1 cellular context compared by ENCODE assay signal in the genomic region with DNA sequence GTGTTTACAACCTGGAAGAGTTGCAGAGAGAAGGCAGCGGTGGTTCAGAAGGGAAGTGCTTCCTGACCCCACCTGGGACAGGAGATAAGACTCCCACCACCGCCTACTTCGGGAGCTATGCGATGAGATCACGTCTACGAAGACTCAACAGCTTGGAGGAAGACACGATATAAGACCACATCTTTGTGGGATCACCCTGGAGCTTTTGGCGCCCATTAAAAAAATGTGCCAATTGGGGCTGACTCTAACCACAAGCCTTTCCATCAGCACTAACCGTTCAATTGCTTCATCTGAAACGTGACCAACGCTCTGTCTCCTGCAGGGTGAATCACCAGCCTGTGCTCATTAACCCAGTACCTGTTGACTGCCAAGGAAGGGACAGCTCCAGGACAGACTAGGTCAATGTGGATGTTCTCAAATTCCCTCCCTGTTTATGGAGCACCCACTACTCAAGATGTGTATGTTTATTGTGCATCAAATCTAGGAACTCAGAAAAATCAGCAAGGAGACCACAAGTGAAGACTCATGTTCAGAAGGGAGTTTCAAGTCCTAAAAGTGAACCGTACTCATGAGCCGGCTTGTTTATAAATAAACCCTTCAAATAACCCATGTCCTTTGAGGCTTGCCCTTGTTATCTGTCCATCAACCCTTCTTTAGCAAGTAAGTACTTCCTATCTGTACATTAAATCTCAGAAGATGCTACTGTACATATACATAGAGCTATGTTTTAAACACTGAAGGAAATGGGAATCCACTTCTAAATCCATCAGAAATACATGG.
A peak's percentile ranks its signal among the peaks of the same experiment; 100 is the strongest.
TF ChIP-seq lines count a peak whose summit lies in the region.

No MANE protein-coding gene starts in this region.

TF ChIP-seq in K562, 482 proteins besides CTCF, POLR2A, EP300 and RAD21 (continued from another document and continues in another):
- TF ChIP-seq, protein P1, sequence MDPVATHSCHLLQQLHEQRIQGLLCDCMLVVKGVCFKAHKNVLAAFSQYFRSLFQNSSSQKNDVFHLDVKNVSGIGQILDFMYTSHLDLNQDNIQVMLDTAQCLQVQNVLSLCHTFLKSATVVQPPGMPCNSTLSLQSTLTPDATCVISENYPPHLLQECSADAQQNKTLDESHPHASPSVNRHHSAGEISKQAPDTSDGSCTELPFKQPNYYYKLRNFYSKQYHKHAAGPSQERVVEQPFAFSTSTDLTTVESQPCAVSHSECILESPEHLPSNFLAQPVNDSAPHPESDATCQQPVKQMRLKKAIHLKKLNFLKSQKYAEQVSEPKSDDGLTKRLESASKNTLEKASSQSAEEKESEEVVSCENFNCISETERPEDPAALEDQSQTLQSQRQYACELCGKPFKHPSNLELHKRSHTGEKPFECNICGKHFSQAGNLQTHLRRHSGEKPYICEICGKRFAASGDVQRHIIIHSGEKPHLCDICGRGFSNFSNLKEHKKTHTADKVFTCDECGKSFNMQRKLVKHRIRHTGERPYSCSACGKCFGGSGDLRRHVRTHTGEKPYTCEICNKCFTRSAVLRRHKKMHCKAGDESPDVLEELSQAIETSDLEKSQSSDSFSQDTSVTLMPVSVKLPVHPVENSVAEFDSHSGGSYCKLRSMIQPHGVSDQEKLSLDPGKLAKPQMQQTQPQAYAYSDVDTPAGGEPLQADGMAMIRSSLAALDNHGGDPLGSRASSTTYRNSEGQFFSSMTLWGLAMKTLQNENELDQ (CRISPR knock-in tag; IDR thresholded peaks at IDR 0.05; ENCODE audit: borderline replicate concordance) = no peak
- peak; percentile 80 for TF ChIP-seq ARID1B (IDR thresholded peaks at IDR 0.05)
- peak; percentile 69 for TF ChIP-seq TAL1 (IDR thresholded peaks at IDR 0.05)
- TF ChIP-seq RFX5 (IDR thresholded peaks at IDR 0.05; ENCODE audit: low read depth, low read length) = no peak
- no peak for TF ChIP-seq ZNF212 (CRISPR knock-in tag; IDR thresholded peaks at IDR 0.05)
- no peak for TF ChIP-seq ZBTB7A (IDR thresholded peaks at IDR 0.05; ENCODE audit: borderline replicate concordance, control insufficient read depth, low read depth, low read length)
- peak; percentile 66 for TF ChIP-seq CBFA2T2 (conservative IDR thresholded peaks at IDR 0.05)
- TF ChIP-seq ZNF143 (CRISPR knock-in tag; IDR thresholded peaks at IDR 0.05) = no peak
- TF ChIP-seq POLR2AphosphoS5 (IDR thresholded peaks at IDR 0.05; ENCODE audit: control insufficient read depth, insufficient read depth, low read depth, low read length) = peak; percentile 54; the same call in 1 of the 2 replicates
- no peak for TF ChIP-seq ZNF644 (tag; IDR thresholded peaks at IDR 0.05; ENCODE audit: low read depth)
- peak; percentile 58 for TF ChIP-seq HDAC3 (IDR thresholded peaks at IDR 0.05; ENCODE audit: borderline replicate concordance, partially characterized antibody)
- peak; percentile 48; the same call in 1 of the 2 replicates for TF ChIP-seq PML (IDR thresholded peaks at IDR 0.05; ENCODE audit: low read length)
- TF ChIP-seq, protein P2, sequence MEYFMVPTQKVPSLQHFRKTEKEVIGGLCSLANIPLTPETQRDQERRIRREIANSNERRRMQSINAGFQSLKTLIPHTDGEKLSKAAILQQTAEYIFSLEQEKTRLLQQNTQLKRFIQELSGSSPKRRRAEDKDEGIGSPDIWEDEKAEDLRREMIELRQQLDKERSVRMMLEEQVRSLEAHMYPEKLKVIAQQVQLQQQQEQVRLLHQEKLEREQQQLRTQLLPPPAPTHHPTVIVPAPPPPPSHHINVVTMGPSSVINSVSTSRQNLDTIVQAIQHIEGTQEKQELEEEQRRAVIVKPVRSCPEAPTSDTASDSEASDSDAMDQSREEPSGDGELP (CRISPR knock-in tag; IDR thresholded peaks at IDR 0.05; ENCODE audit: borderline replicate concordance) = peak; percentile 30; the same call in 1 of the 2 replicates
- TF ChIP-seq TEAD4 (IDR thresholded peaks at IDR 0.05; ENCODE audit: low read length) = peak; percentile 85
- no peak for TF ChIP-seq TEAD4 (CRISPR knock-in tag; IDR thresholded peaks at IDR 0.05; ENCODE audit: borderline replicate concordance)
- no peak for TF ChIP-seq NR3C1 (CRISPR knock-in tag; IDR thresholded peaks at IDR 0.05)
- TF ChIP-seq, protein P3, sequence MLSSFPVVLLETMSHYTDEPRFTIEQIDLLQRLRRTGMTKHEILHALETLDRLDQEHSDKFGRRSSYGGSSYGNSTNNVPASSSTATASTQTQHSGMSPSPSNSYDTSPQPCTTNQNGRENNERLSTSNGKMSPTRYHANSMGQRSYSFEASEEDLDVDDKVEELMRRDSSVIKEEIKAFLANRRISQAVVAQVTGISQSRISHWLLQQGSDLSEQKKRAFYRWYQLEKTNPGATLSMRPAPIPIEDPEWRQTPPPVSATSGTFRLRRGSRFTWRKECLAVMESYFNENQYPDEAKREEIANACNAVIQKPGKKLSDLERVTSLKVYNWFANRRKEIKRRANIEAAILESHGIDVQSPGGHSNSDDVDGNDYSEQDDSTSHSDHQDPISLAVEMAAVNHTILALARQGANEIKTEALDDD (IDR thresholded peaks at IDR 0.05) = peak; percentile 45; the same call in 1 of the 2 replicates
- no peak for TF ChIP-seq BRD4 (IDR thresholded peaks at IDR 0.05)
- no peak for TF ChIP-seq ZNF23 (CRISPR knock-in tag; IDR thresholded peaks at IDR 0.05)
- 0 out of 2 replicates have a peak, but pooled peaks have one; percentile 27 for TF ChIP-seq BCOR (IDR thresholded peaks at IDR 0.05)
- no peak for TF ChIP-seq ZNF263 (CRISPR knock-in tag; IDR thresholded peaks at IDR 0.05; ENCODE audit: borderline replicate concordance)
- TF ChIP-seq TCF7L2 (IDR thresholded peaks at IDR 0.05; ENCODE audit: low read depth, low read length) = no peak
- TF ChIP-seq, protein P4, sequence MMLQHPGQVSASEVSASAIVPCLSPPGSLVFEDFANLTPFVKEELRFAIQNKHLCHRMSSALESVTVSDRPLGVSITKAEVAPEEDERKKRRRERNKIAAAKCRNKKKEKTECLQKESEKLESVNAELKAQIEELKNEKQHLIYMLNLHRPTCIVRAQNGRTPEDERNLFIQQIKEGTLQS (IDR thresholded peaks at IDR 0.05) = peak; percentile 71
- TF ChIP-seq, protein P4 (CRISPR knock-in tag; conservative IDR thresholded peaks at IDR 0.05) = no peak
- TF ChIP-seq SMARCE1 (IDR thresholded peaks at IDR 0.05) = peak; percentile 45; the same call in 1 of the 2 replicates
- no peak for TF ChIP-seq ZFPM2 (CRISPR knock-in tag; IDR thresholded peaks at IDR 0.05)
- TF ChIP-seq, protein P5, sequence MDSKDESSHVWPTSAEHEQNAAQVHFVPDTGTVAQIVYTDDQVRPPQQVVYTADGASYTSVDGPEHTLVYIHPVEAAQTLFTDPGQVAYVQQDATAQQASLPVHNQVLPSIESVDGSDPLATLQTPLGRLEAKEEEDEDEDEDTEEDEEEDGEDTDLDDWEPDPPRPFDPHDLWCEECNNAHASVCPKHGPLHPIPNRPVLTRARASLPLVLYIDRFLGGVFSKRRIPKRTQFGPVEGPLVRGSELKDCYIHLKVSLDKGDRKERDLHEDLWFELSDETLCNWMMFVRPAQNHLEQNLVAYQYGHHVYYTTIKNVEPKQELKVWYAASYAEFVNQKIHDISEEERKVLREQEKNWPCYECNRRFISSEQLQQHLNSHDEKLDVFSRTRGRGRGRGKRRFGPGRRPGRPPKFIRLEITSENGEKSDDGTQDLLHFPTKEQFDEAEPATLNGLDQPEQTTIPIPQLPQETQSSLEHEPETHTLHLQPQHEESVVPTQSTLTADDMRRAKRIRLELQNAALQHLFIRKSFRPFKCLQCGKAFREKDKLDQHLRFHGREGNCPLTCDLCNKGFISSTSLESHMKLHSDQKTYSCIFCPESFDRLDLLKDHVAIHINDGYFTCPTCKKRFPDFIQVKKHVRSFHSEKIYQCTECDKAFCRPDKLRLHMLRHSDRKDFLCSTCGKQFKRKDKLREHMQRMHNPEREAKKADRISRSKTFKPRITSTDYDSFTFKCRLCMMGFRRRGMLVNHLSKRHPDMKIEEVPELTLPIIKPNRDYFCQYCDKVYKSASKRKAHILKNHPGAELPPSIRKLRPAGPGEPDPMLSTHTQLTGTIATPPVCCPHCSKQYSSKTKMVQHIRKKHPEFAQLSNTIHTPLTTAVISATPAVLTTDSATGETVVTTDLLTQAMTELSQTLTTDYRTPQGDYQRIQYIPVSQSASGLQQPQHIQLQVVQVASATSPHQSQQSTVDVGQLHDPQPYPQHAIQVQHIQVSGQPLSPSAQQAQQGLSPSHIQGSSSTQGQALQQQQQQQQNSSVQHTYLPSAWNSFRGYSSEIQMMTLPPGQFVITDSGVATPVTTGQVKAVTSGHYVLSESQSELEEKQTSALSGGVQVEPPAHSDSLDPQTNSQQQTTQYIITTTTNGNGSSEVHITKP (IDR thresholded peaks at IDR 0.05; ENCODE audit: partially characterized antibody) = no peak
- peak; percentile 87 for TF ChIP-seq SPI1 (IDR thresholded peaks at IDR 0.05; ENCODE audit: borderline replicate concordance, low read depth, low read length)
- TF ChIP-seq, protein P6, sequence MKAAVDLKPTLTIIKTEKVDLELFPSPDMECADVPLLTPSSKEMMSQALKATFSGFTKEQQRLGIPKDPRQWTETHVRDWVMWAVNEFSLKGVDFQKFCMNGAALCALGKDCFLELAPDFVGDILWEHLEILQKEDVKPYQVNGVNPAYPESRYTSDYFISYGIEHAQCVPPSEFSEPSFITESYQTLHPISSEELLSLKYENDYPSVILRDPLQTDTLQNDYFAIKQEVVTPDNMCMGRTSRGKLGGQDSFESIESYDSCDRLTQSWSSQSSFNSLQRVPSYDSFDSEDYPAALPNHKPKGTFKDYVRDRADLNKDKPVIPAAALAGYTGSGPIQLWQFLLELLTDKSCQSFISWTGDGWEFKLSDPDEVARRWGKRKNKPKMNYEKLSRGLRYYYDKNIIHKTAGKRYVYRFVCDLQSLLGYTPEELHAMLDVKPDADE (conservative IDR thresholded peaks at IDR 0.05; ENCODE audit: control insufficient read depth, low read depth, low read length) = 0 out of 2 replicates have a peak, but pooled peaks have one; percentile 25
- TF ChIP-seq SMAD4 (CRISPR knock-in tag; conservative IDR thresholded peaks at IDR 0.05) = peak; percentile 96
- TF ChIP-seq KAT2B (IDR thresholded peaks at IDR 0.05; ENCODE audit: low read depth, low read length) = no peak
- no peak for TF ChIP-seq SRSF7 (optimal IDR thresholded peaks at IDR 0.05; ENCODE audit: low read depth, low read length)
- TF ChIP-seq TCF3 (CRISPR knock-in tag; IDR thresholded peaks at IDR 0.05) = peak; percentile 78
- TF ChIP-seq KDM2B (CRISPR knock-in tag; IDR thresholded peaks at IDR 0.05) = no peak
- TF ChIP-seq, protein P7, sequence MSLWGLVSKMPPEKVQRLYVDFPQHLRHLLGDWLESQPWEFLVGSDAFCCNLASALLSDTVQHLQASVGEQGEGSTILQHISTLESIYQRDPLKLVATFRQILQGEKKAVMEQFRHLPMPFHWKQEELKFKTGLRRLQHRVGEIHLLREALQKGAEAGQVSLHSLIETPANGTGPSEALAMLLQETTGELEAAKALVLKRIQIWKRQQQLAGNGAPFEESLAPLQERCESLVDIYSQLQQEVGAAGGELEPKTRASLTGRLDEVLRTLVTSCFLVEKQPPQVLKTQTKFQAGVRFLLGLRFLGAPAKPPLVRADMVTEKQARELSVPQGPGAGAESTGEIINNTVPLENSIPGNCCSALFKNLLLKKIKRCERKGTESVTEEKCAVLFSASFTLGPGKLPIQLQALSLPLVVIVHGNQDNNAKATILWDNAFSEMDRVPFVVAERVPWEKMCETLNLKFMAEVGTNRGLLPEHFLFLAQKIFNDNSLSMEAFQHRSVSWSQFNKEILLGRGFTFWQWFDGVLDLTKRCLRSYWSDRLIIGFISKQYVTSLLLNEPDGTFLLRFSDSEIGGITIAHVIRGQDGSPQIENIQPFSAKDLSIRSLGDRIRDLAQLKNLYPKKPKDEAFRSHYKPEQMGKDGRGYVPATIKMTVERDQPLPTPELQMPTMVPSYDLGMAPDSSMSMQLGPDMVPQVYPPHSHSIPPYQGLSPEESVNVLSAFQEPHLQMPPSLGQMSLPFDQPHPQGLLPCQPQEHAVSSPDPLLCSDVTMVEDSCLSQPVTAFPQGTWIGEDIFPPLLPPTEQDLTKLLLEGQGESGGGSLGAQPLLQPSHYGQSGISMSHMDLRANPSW (CRISPR knock-in tag; IDR thresholded peaks at IDR 0.05) = no peak
- TF ChIP-seq, protein P8, sequence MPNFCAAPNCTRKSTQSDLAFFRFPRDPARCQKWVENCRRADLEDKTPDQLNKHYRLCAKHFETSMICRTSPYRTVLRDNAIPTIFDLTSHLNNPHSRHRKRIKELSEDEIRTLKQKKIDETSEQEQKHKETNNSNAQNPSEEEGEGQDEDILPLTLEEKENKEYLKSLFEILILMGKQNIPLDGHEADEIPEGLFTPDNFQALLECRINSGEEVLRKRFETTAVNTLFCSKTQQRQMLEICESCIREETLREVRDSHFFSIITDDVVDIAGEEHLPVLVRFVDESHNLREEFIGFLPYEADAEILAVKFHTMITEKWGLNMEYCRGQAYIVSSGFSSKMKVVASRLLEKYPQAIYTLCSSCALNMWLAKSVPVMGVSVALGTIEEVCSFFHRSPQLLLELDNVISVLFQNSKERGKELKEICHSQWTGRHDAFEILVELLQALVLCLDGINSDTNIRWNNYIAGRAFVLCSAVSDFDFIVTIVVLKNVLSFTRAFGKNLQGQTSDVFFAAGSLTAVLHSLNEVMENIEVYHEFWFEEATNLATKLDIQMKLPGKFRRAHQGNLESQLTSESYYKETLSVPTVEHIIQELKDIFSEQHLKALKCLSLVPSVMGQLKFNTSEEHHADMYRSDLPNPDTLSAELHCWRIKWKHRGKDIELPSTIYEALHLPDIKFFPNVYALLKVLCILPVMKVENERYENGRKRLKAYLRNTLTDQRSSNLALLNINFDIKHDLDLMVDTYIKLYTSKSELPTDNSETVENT (CRISPR knock-in tag; IDR thresholded peaks at IDR 0.05) = no peak
- TF ChIP-seq NCOA4 (IDR thresholded peaks at IDR 0.05; ENCODE audit: partially characterized antibody) = no peak
- TF ChIP-seq CBX2 (IDR thresholded peaks at IDR 0.05; ENCODE audit: insufficient read depth, low read length, poor library complexity, severe bottlenecking) = no peak
- peak; percentile 93 for TF ChIP-seq BHLHE40 (IDR thresholded peaks at IDR 0.05; ENCODE audit: low read length)
- TF ChIP-seq ZFP36 (IDR thresholded peaks at IDR 0.05; ENCODE audit: low read depth, low read length, partially characterized antibody) = no peak
- TF ChIP-seq ZNF316 (IDR thresholded peaks at IDR 0.05) = no peak
- peak; percentile 56; the same call in 1 of the 2 replicates for TF ChIP-seq CEBPG (CRISPR knock-in tag; IDR thresholded peaks at IDR 0.05)
- TF ChIP-seq CEBPG (tag; conservative IDR thresholded peaks at IDR 0.05 in 1 of 2, IDR thresholded peaks at IDR 0.05 in 1 of 2) = peak in 1 of 2 experiments; percentile 65; a peak in 2 of 4 replicates
- TF ChIP-seq ZC3H8 (IDR thresholded peaks at IDR 0.05) = no peak
- TF ChIP-seq, protein P9, sequence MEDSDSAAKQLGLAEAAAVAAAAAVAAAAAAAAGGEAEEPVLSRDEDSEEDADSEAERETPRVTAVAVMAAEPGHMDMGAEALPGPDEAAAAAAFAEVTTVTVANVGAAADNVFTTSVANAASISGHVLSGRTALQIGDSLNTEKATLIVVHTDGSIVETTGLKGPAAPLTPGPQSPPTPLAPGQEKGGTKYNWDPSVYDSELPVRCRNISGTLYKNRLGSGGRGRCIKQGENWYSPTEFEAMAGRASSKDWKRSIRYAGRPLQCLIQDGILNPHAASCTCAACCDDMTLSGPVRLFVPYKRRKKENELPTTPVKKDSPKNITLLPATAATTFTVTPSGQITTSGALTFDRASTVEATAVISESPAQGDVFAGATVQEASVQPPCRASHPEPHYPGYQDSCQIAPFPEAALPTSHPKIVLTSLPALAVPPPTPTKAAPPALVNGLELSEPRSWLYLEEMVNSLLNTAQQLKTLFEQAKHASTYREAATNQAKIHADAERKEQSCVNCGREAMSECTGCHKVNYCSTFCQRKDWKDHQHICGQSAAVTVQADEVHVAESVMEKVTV (CRISPR knock-in tag; IDR thresholded peaks at IDR 0.05) = no peak
